In genomic region chr9:82346040-82346439, GRCh38 we compare ENCODE assay signal across 22 cellular contexts.
"Had no signal": no experiment of that assay in that cellular context is flagged by ENCODE, and none has a peak within 500 bp of the region (broad histone marks: within the 10 kb centered on the region; RNA-seq: fewer than 3 reads in every experiment).

No MANE protein-coding gene starts in this region.

- H3K4me1 ChIP-seq: esophagus muscularis mucosa, foreskin keratinocyte, gastroesophageal sphincter, heart right ventricle, left lung, lower lobe of right lung had no signal

- DNase-seq: dermis blood vessel endothelial cell; dorsolateral prefrontal cortex; effector CD4-positive, alpha-beta T cell; effector memory CD4-positive, alpha-beta T cell; foreskin keratinocyte; head of caudate nucleus; heart right ventricle; hippocampal formation; islet precursor cell; kidney; left cardiac atrium; left lung; left ventricle myocardium superior; lower lobe of right lung; mesenchymal stem cell; midbrain had no signal

- FAIRE-seq: colon, endothelial cell of umbilical vein, frontal cortex, kidney had no signal

- ATAC-seq: foreskin keratinocyte, gastroesophageal sphincter, heart right ventricle, left cardiac atrium, left lung, left ventricle myocardium superior, lower lobe of right lung had no signal

- H3K27me3 ChIP-seq: dorsolateral prefrontal cortex, esophagus muscularis mucosa, foreskin keratinocyte, gastroesophageal sphincter, heart right ventricle, left lung had no signal

- H3K36me3 ChIP-seq: esophagus muscularis mucosa, gastroesophageal sphincter, heart right ventricle, left lung, lower lobe of right lung had no signal

- H3K27ac ChIP-seq: coronary artery, dorsolateral prefrontal cortex, esophagus muscularis mucosa, foreskin keratinocyte, gastroesophageal sphincter, heart right ventricle, left lung, lower lobe of right lung had no signal

- H3K4me3 ChIP-seq: coronary artery, dorsolateral prefrontal cortex, esophagus muscularis mucosa, gastroesophageal sphincter, heart right ventricle, left lung, lower lobe of right lung had no signal
